Comparison of ENCODE assay signal across 14 cellular contexts in the genomic region with DNA sequence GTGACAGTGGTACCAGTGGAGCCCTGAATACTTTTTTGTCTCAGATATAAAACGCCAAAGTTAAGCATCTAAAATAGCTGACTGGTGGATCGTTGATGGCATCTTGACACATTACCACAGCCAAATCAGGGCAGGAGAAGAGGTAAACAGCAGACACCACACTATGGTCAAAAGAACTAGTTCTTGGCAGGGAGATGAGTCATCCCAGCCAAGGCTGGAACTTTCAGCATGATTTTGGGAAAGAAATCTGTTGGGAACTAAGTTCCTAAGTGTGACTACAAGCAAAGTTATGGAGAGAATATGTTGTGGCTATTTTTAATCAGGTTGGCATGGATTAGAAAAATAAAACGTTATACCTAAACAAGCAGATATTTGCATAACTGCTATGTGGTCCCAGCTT. TPM values are rescaled to one million over a fixed set of nuclear protein-coding genes. Genes with fewer than 3 reads are reported as not detected.
DNase-seq lines count a peak whose midpoint lies in the region; ATAC-seq, FAIRE-seq and TF ChIP-seq lines count a peak whose summit lies in the region.
"Had no signal": no experiment of that assay in that cellular context is flagged by ENCODE, and none has a peak within 500 bp of the region (broad histone marks: within the 10 kb centered on the region; RNA-seq: fewer than 3 reads in every experiment).

No MANE protein-coding gene starts in this region.

- no peaks in the 10 kb centered on the region for H4K20me1 ChIP-seq in astrocyte (ENCODE audit: insufficient read depth, low read length)

- H3K36me3 Mint-ChIP-seq in astrocyte (ENCODE audit: low read depth, unreplicated experiment) (no peaks in the 10 kb centered on the region), WTC11 (no peaks in the 10 kb centered on the region)
- H3K36me3 Mint-ChIP-seq: natural killer cell had no signal

- peak overlapping the region; percentile 61 for H3K4me2 ChIP-seq in astrocyte (ENCODE audit: low read length)

- no peak overlapping the region for H2AFZ ChIP-seq in astrocyte (ENCODE audit: low read depth, low read length)

- H3K9me3 Mint-ChIP-seq in astrocyte (ENCODE audit: unreplicated experiment), result no peaks in the 10 kb centered on the region
- H3K9me3 Mint-ChIP-seq in WTC11, result peaks cover 4% of the 10 kb centered on the region

- H3K9me3 ChIP-seq in astrocyte (ENCODE audit: insufficient read depth, low read depth, low read length), result no peaks in the 10 kb centered on the region

- H3K4me3 Mint-ChIP-seq in astrocyte (ENCODE audit: unreplicated experiment), result no peak overlapping the region
- no peak overlapping the region for H3K4me3 Mint-ChIP-seq in WTC11
- H3K4me3 Mint-ChIP-seq: natural killer cell had no signal

- intact Hi-C loops in left ventricle myocardium superior (cut with micrococcal nuclease), result no loop called here

- POLR2A ChIA-PET in WTC11 (lab: Charles Lee), result no interaction called here

- peak overlapping the region; percentile 77 for H3K27ac Mint-ChIP-seq in astrocyte (ENCODE audit: unreplicated experiment)
- no peak overlapping the region for H3K27ac Mint-ChIP-seq in WTC11
- H3K27ac Mint-ChIP-seq: natural killer cell had no signal

- ATAC-seq in left ventricle myocardium superior (peak; percentile 68), HG03175 (IDR thresholded peaks at IDR 0.05; ENCODE audit: unreplicated experiment) (no peak), GM19351 (IDR thresholded peaks at IDR 0.05; ENCODE audit: unreplicated experiment) (no peak), WTC11 (no peak)
- ATAC-seq: natural killer cell; stimulated activated naive CD8-positive, alpha-beta T cell treated with anti-CD3 and anti-CD28 coated beads, Interleukin-15, Interleukin-2, amounts not matched to agents 100 U/mL and 50 U/mL, for 24 hours had no signal

- no peaks in the 10 kb centered on the region for H3K27me3 ChIP-seq in astrocyte (ENCODE audit: insufficient read depth, low read length)

- peak; percentile 96 for FAIRE-seq in astrocyte (lab: Jason Lieb, UNC)

- no peaks in the 10 kb centered on the region for H3K36me3 ChIP-seq in astrocyte (ENCODE audit: insufficient read depth, low read length)

- TF ChIP-seq CTCF in astrocyte (IDR thresholded peaks at IDR 0.05; ENCODE audit: insufficient read depth, low read depth, low read length) (no peak), WTC11 (IDR thresholded peaks at IDR 0.05) (no peak)

- peaks cover 15% of the 10 kb centered on the region for H3K4me1 ChIP-seq in astrocyte (ENCODE audit: insufficient read depth, low read length)

- no peak overlapping the region for H3K9ac ChIP-seq in astrocyte (ENCODE audit: low read length)

- CTCF ChIA-PET in WTC11 (lab: Charles Lee), result no interaction called here

- H3K79me2 ChIP-seq in astrocyte (ENCODE audit: insufficient read depth, low read length), result no peaks in the 10 kb centered on the region

- no peaks in the 10 kb centered on the region for H3K27me3 Mint-ChIP-seq in astrocyte (ENCODE audit: low read depth, unreplicated experiment)
- no peaks in the 10 kb centered on the region for H3K27me3 Mint-ChIP-seq in WTC11 (ENCODE audit: low read depth)

- DNase-seq in HCEC 1CT (peak; percentile 91), astrocyte (ENCODE audit: low read depth) (peak; percentile 96), left ventricle myocardium superior (no peak), stromal cell of bone marrow (ENCODE audit: low read depth) (peak; percentile 77), WTC11 (ENCODE audit: low spot score) (no peak), NCI-H1048 (lab: John Stamatoyannopoulos, UW) (no peak)
- DNase-seq: activated CD4-positive, alpha-beta T cell treated with anti-CD3 and anti-CD28 coated beads for 48 hours; activated gamma-delta T cell treated with Interleukin-2 at 50 U/mL for 16 hours; natural killer cell; NCI-H1436; NCI-H82; stimulated activated naive CD8-positive, alpha-beta T cell treated with anti-CD3 and anti-CD28 coated beads, Interleukin-15, Interleukin-2, amounts not matched to agents 100 U/mL and 50 U/mL, for 24 hours had no signal

- H3K4me3 ChIP-seq in astrocyte (ENCODE audit: insufficient read depth, low read depth, low read length), result no peak overlapping the region

- H3K4me1 Mint-ChIP-seq in astrocyte (ENCODE audit: low read depth, unreplicated experiment), result peaks cover 29% of the 10 kb centered on the region
- H3K4me1 Mint-ChIP-seq in WTC11, result no peaks in the 10 kb centered on the region
- H3K4me1 Mint-ChIP-seq: natural killer cell had no signal

- H3K27ac ChIP-seq in astrocyte (ENCODE audit: low read depth, low read length), result peak overlapping the region; percentile 77

TF ChIP-seq in WTC11, 78 proteins besides CTCF, POLR2A, EP300 and RAD21:
- TF ChIP-seq CBFB (CRISPR knock-in tag; IDR thresholded peaks at IDR 0.05; ENCODE audit: low read depth) (no peak), TP53 (CRISPR knock-in tag; IDR thresholded peaks at IDR 0.05) (no peak), FOXJ3 (CRISPR knock-in tag; IDR thresholded peaks at IDR 0.05; ENCODE audit: borderline replicate concordance) (no peak), HMGA2 (CRISPR knock-in tag; IDR thresholded peaks at IDR 0.05) (no peak), GRHL2 (CRISPR knock-in tag; IDR thresholded peaks at IDR 0.05; ENCODE audit: insufficient replicate concordance, severe bottlenecking) (no peak), IRF2 (CRISPR knock-in tag; IDR thresholded peaks at IDR 0.05; ENCODE audit: borderline replicate concordance, low read depth) (no peak), NR3C1 (CRISPR knock-in tag; conservative IDR thresholded peaks at IDR 0.05; ENCODE audit: low read depth) (no peak)
- TF ChIP-seq, protein P1, sequence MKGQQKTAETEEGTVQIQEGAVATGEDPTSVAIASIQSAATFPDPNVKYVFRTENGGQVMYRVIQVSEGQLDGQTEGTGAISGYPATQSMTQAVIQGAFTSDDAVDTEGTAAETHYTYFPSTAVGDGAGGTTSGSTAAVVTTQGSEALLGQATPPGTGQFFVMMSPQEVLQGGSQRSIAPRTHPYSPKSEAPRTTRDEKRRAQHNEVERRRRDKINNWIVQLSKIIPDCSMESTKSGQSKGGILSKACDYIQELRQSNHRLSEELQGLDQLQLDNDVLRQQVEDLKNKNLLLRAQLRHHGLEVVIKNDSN (CRISPR knock-in tag; IDR thresholded peaks at IDR 0.05), result no peak
- TF ChIP-seq, protein P2, sequence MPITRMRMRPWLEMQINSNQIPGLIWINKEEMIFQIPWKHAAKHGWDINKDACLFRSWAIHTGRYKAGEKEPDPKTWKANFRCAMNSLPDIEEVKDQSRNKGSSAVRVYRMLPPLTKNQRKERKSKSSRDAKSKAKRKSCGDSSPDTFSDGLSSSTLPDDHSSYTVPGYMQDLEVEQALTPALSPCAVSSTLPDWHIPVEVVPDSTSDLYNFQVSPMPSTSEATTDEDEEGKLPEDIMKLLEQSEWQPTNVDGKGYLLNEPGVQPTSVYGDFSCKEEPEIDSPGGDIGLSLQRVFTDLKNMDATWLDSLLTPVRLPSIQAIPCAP (CRISPR knock-in tag; IDR thresholded peaks at IDR 0.05), result no peak
- TF ChIP-seq, protein P3, sequence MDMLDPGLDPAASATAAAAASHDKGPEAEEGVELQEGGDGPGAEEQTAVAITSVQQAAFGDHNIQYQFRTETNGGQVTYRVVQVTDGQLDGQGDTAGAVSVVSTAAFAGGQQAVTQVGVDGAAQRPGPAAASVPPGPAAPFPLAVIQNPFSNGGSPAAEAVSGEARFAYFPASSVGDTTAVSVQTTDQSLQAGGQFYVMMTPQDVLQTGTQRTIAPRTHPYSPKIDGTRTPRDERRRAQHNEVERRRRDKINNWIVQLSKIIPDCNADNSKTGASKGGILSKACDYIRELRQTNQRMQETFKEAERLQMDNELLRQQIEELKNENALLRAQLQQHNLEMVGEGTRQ (CRISPR knock-in tag; IDR thresholded peaks at IDR 0.05), result no peak

RNA-seq across cellular contexts. Expression of a gene that starts 36.9 kb away (rescaled TPM):
- 0.29 and 0.32 TPM in 2 replicates for total RNA-seq in astrocyte
- total RNA-seq in left ventricle myocardium superior, result not detected
- 0.09 to 0.55 TPM (median 0.17 TPM) in 3 replicates for total RNA-seq in WTC11 (2021)
- total RNA-seq: natural killer cell had no signal

Comparison
In these comparisons a context has a peak if more than half of its experiments do, and no peak if none do; other contexts are left out.
1. DNase-seq: peak in HCEC 1CT (single experiment), astrocyte (single experiment) and stromal cell of bone marrow (single experiment); none in left ventricle myocardium superior (single experiment), WTC11 (single experiment) and NCI-H1048 (single experiment).